9 cellular contexts compared by ENCODE assay signal in genomic region chr1:28176492-28177470, GRCh38. TPM values are rescaled to one million over a fixed set of nuclear protein-coding genes. Genes with fewer than 3 reads are reported as not detected.
A peak's percentile ranks its signal among the peaks of the same experiment; 100 is the strongest.
DNase-seq lines count a peak whose midpoint lies in the region; ATAC-seq and TF ChIP-seq lines count a peak whose summit lies in the region.
"Had no signal": no experiment of that assay in that cellular context is flagged by ENCODE, and none has a peak within 500 bp of the region (broad histone marks: within the 10 kb centered on the region; RNA-seq: fewer than 3 reads in every experiment).

A gene with protein sequence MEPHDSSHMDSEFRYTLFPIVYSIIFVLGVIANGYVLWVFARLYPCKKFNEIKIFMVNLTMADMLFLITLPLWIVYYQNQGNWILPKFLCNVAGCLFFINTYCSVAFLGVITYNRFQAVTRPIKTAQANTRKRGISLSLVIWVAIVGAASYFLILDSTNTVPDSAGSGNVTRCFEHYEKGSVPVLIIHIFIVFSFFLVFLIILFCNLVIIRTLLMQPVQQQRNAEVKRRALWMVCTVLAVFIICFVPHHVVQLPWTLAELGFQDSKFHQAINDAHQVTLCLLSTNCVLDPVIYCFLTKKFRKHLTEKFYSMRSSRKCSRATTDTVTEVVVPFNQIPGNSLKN (minus strand): TSS chr1:28176690. CDS start chr1:28151021, 25,669 bp downstream.

- no peak within 1 kb of the TSS for H3K27ac ChIP-seq in ascending aorta

- DNase-seq in GM13977 (ENCODE audit: low spot score) (peak; percentile 46), ascending aorta (ENCODE audit: low spot score in 2 of 2) (no peak), neural crest cell (ENCODE audit: low read depth, low spot score) (no peak), NCI-H774 (lab: John Stamatoyannopoulos, UW) (no peak), NCI-H2029 treated with DMSO at 0.1 percent for 48 hours (lab: John Stamatoyannopoulos, UW) (no peak)
- no peak for DNase-seq in activated CD4-positive, CD25-positive, alpha-beta regulatory T cell treated with anti-CD3 and anti-CD28 coated beads, Interleukin-2, amount 50 U/mL, for 72 hours
- DNase-seq in activated CD4-positive, CD25-positive, alpha-beta regulatory T cell (lab: John Stamatoyannopoulos, UW) = no peak
- DNase-seq: pancreas had no signal

- peaks cover 5% of the 10 kb centered on the region for H3K4me1 Mint-ChIP-seq in neural crest cell

- peak; percentile 44 for ATAC-seq in HG03175 (IDR thresholded peaks at IDR 0.05; ENCODE audit: unreplicated experiment)

- H3K36me3 ChIP-seq in ascending aorta = no peaks in the 10 kb centered on the region
- H3K36me3 ChIP-seq: pancreas had no signal

- no peaks in the 10 kb centered on the region for H3K9me3 Mint-ChIP-seq in neural crest cell

- no peaks in the 10 kb centered on the region for H3K36me3 Mint-ChIP-seq in neural crest cell (ENCODE audit: low read depth)

- no peaks in the 10 kb centered on the region for H3K27me3 Mint-ChIP-seq in neural crest cell (ENCODE audit: low read depth)

- in situ Hi-C loops in GM13977 (cut with MboI; ENCODE audit: low pct_unique_long_range_greater_than_20kb, low sequenced_read_pairs, unreplicated experiment) = no loop called here

- no peaks in the 10 kb centered on the region for H3K4me1 ChIP-seq in ascending aorta

- H3K4me3 Mint-ChIP-seq in neural crest cell = no peak within 1 kb of the TSS

- TF ChIP-seq CTCF in GM13977 (IDR thresholded peaks at IDR 0.05; ENCODE audit: extremely low read depth, insufficient read depth, missing control alignments) (no peak), ascending aorta (IDR thresholded peaks at IDR 0.05) (no peak), neural crest cell (conservative IDR thresholded peaks at IDR 0.05) (no peak)

- H3K9me3 ChIP-seq in ascending aorta = no peaks in the 10 kb centered on the region
- H3K9me3 ChIP-seq: pancreas had no signal

- peak within 1 kb of the TSS; percentile 29 for H3K27ac Mint-ChIP-seq in neural crest cell (ENCODE audit: unreplicated experiment)

- H3K4me3 ChIP-seq in ascending aorta = peak within 1 kb of the TSS in 1 of 2 donors; percentile 30

- intact Hi-C loops in ascending aorta (cut with DNase I) = no loop called here

- H3K27me3 ChIP-seq in ascending aorta = no peaks in the 10 kb centered on the region
- H3K27me3 ChIP-seq: pancreas had no signal

RNA-seq across cellular contexts. Expression of the gene that starts here (rescaled TPM):
- 13.1 TPM for total RNA-seq in ascending aorta
- total RNA-seq in neural crest cell = 0.25 and 0.28 TPM in 2 replicates

Comparison
In these comparisons a context has a peak if more than half of its experiments do, and no peak if none do; other contexts are left out.
1. RNA of the gene that starts here (total RNA-seq): 13.1 TPM in ascending aorta (single experiment); 0.25 to 0.28 TPM in neural crest cell; every median in the first group is over 10 times any median in the second.